ENCODE assay signal across 11 cellular contexts in the genomic region with DNA sequence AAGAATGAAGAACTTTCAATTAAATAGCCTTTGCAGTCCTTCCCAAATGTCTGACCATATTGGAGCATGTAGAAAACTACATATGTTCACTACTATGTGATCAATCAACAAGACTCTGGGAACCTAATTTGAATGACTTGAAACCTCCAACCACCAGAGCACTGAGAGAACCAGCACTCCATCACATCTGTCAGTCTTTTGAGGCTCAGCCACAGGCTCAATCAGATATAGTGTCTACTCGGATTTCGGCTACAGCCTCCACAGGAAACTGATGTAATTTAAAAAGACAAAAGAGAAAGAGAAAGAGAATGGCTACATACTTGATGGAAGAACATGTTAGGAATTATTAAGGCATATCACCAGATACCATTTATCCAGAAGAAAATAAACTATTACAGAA.
DNase-seq lines count a peak whose midpoint lies in the region; ATAC-seq, FAIRE-seq and TF ChIP-seq lines count a peak whose summit lies in the region.
"Had no signal": no experiment of that assay in that cellular context is flagged by ENCODE, and none has a peak within 500 bp of the region (broad histone marks: within the 10 kb centered on the region; RNA-seq: fewer than 3 reads in every experiment).

No MANE protein-coding gene starts in this region.

- peak overlapping the region; percentile 60 for H3K27ac Mint-ChIP-seq in CD4-positive, alpha-beta T cell
- no peak overlapping the region for H3K27ac Mint-ChIP-seq in progenitor cell of endocrine pancreas

- no peaks in the 10 kb centered on the region for H3K27me3 ChIP-seq in CD4-positive, alpha-beta T cell (ENCODE audit: control insufficient read depth, insufficient read depth, low read length)
- H3K27me3 ChIP-seq in SU-DHL-6 (ENCODE audit: low read length) = no peaks in the 10 kb centered on the region
- H3K27me3 ChIP-seq: body of pancreas, foreskin keratinocyte had no signal

- no peak for ATAC-seq in CD4-positive, alpha-beta T cell (ENCODE audit: poor library complexity)
- ATAC-seq in HG02981 (IDR thresholded peaks at IDR 0.05; ENCODE audit: unreplicated experiment) (peak; percentile 35), SK-N-SH treated with all-trans-retinoic acid at 6 μM for 48 hours (no peak)
- ATAC-seq: body of pancreas, foreskin keratinocyte had no signal

- peak overlapping the region; percentile 57 for H3K4me3 Mint-ChIP-seq in CD4-positive, alpha-beta T cell
- H3K4me3 Mint-ChIP-seq in progenitor cell of endocrine pancreas (ENCODE audit: low read depth) = no peak overlapping the region

- H4K20me1 ChIP-seq in SU-DHL-6 (ENCODE audit: low read depth, low read length) = no peaks in the 10 kb centered on the region

- H3K9me2 ChIP-seq in SU-DHL-6 (replicated peaks; ENCODE audit: insufficient read depth, low read length) = no peaks in the 10 kb centered on the region

- H3K36me3 Mint-ChIP-seq in CD4-positive, alpha-beta T cell (ENCODE audit: low read depth) = no peaks in the 10 kb centered on the region
- H3K36me3 Mint-ChIP-seq in progenitor cell of endocrine pancreas (ENCODE audit: insufficient read depth) = no peaks in the 10 kb centered on the region

- intact Hi-C loops in CD4-positive, alpha-beta T cell (cut with DNase I, micrococcal nuclease) = no loop called here

- H3K27me3 Mint-ChIP-seq in CD4-positive, alpha-beta T cell = no peaks in the 10 kb centered on the region
- peaks cover 4% of the 10 kb centered on the region for H3K27me3 Mint-ChIP-seq in progenitor cell of endocrine pancreas

- peaks cover 25% of the 10 kb centered on the region for H3F3A ChIP-seq in SU-DHL-6 (ENCODE audit: insufficient read depth)

- DNase-seq in CD4-positive, alpha-beta T cell = no peak
- DNase-seq in GM19239 (ENCODE audit: insufficient read length, low spot score) (no peak), progenitor cell of endocrine pancreas (ENCODE audit: low spot score, unreplicated experiment) (no peak), KBM-7 (no peak)
- no peak for DNase-seq in stimulated activated CD4-positive, alpha-beta T cell treated with anti-CD3 and anti-CD28 coated beads, Interleukin-2, amount 100 ng/mL, for 48 hours
- DNase-seq: body of pancreas, foreskin keratinocyte, T-helper 9 cell had no signal

- peak overlapping the region; percentile 7; the same call in 1 of the 2 replicates for H3K9ac ChIP-seq in SU-DHL-6 (ENCODE audit: low read length)

- in situ Hi-C loops in KBM-7 (cut with MboI; ENCODE audit: low pct_unique_long_range_greater_than_20kb, low sequenced_read_pairs) = no loop called here

- CTCF ChIA-PET in CD4-positive, alpha-beta T cell (lab: Charles Lee) = interaction anchor here (1.4 kb wide), 1 partner anchor 11 kb away, joined by 3 read pairs; no protein-coding TSS in a partner anchor

- POLR2A ChIA-PET in CD4-positive, alpha-beta T cell (lab: Charles Lee) = no interaction called here

- H3K36me3 ChIP-seq in SU-DHL-6 (ENCODE audit: low read length) = no peaks in the 10 kb centered on the region

- no peak overlapping the region for H2AFZ ChIP-seq in SU-DHL-6 (ENCODE audit: low read depth, low read length, severe bottlenecking)

- H3K4me3 ChIP-seq in SU-DHL-6 (ENCODE audit: insufficient read depth, low read length, poor library complexity, severe bottlenecking) = peak overlapping the region; percentile 27
- H3K4me3 ChIP-seq: body of pancreas had no signal

- H3K4me2 ChIP-seq in SU-DHL-6 (ENCODE audit: low read depth, low read length, poor library complexity, severe bottlenecking) = peak overlapping the region; percentile 61

- no peak overlapping the region for H3K27ac ChIP-seq in CD4-positive, alpha-beta T cell (ENCODE audit: low read depth, low read length)
- H3K27ac ChIP-seq in SU-DHL-6 (ENCODE audit: low read depth, low read length) = peak overlapping the region; percentile 54
- H3K27ac ChIP-seq: body of pancreas, foreskin keratinocyte had no signal

- no peak for TF ChIP-seq CTCF in CD4-positive, alpha-beta T cell (IDR thresholded peaks at IDR 0.05)
- TF ChIP-seq CTCF in SU-DHL-6 (IDR thresholded peaks at IDR 0.05; ENCODE audit: insufficient read depth, low read length, poor library complexity, severe bottlenecking) = no peak
- no peak for TF ChIP-seq CTCF in progenitor cell of endocrine pancreas (IDR thresholded peaks at IDR 0.05; ENCODE audit: unreplicated experiment)

- peak; percentile 81 for FAIRE-seq in GM19239 (lab: Jason Lieb, UNC)

- no peaks in the 10 kb centered on the region for H3K9me3 ChIP-seq in CD4-positive, alpha-beta T cell (ENCODE audit: control insufficient read depth, low read length)
- H3K9me3 ChIP-seq in SU-DHL-6 (ENCODE audit: insufficient read depth, low read length) = no peaks in the 10 kb centered on the region
- H3K9me3 ChIP-seq: body of pancreas had no signal

- peaks cover 52% of the 10 kb centered on the region for H3K4me1 Mint-ChIP-seq in CD4-positive, alpha-beta T cell (ENCODE audit: low read depth)
- peaks cover 1% of the 10 kb centered on the region for H3K4me1 Mint-ChIP-seq in progenitor cell of endocrine pancreas (ENCODE audit: low read depth)

- no peaks in the 10 kb centered on the region for H3K9me3 Mint-ChIP-seq in CD4-positive, alpha-beta T cell
- H3K9me3 Mint-ChIP-seq in progenitor cell of endocrine pancreas (ENCODE audit: low read depth) = no peaks in the 10 kb centered on the region

- no peaks in the 10 kb centered on the region for H3K79me2 ChIP-seq in SU-DHL-6 (ENCODE audit: insufficient read depth, low read length)

TF ChIP-seq in SK-N-SH treated with all-trans-retinoic acid at 6 μM for 48 hours, 23 proteins besides CTCF, POLR2A, EP300 and RAD21 (continues in another document):
- TF ChIP-seq SNAI2 (CRISPR knock-in tag; IDR thresholded peaks at IDR 0.05) = no peak
- TF ChIP-seq, protein P1, sequence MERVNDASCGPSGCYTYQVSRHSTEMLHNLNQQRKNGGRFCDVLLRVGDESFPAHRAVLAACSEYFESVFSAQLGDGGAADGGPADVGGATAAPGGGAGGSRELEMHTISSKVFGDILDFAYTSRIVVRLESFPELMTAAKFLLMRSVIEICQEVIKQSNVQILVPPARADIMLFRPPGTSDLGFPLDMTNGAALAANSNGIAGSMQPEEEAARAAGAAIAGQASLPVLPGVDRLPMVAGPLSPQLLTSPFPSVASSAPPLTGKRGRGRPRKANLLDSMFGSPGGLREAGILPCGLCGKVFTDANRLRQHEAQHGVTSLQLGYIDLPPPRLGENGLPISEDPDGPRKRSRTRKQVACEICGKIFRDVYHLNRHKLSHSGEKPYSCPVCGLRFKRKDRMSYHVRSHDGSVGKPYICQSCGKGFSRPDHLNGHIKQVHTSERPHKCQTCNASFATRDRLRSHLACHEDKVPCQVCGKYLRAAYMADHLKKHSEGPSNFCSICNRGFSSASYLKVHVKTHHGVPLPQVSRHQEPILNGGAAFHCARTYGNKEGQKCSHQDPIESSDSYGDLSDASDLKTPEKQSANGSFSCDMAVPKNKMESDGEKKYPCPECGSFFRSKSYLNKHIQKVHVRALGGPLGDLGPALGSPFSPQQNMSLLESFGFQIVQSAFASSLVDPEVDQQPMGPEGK (CRISPR knock-in tag; IDR thresholded peaks at IDR 0.05; ENCODE audit: borderline replicate concordance) = no peak
- TF ChIP-seq, protein P2, sequence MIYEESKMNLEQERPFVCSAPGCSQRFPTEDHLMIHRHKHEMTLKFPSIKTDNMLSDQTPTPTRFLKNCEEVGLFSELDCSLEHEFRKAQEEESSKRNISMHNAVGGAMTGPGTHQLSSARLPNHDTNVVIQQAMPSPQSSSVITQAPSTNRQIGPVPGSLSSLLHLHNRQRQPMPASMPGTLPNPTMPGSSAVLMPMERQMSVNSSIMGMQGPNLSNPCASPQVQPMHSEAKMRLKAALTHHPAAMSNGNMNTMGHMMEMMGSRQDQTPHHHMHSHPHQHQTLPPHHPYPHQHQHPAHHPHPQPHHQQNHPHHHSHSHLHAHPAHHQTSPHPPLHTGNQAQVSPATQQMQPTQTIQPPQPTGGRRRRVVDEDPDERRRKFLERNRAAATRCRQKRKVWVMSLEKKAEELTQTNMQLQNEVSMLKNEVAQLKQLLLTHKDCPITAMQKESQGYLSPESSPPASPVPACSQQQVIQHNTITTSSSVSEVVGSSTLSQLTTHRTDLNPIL (CRISPR knock-in tag; IDR thresholded peaks at IDR 0.05; ENCODE audit: low read depth) = no peak
- TF ChIP-seq TOX (CRISPR knock-in tag; IDR thresholded peaks at IDR 0.05; ENCODE audit: borderline replicate concordance) = no peak
- TF ChIP-seq CSDC2 (CRISPR knock-in tag; IDR thresholded peaks at IDR 0.05) = no peak
- no peak for TF ChIP-seq RARB (CRISPR knock-in tag; IDR thresholded peaks at IDR 0.05)
- TF ChIP-seq PPARA (CRISPR knock-in tag; IDR thresholded peaks at IDR 0.05; ENCODE audit: borderline replicate concordance) = no peak
- no peak for TF ChIP-seq ISL1 (CRISPR knock-in tag; IDR thresholded peaks at IDR 0.05)
- TF ChIP-seq, protein P3, sequence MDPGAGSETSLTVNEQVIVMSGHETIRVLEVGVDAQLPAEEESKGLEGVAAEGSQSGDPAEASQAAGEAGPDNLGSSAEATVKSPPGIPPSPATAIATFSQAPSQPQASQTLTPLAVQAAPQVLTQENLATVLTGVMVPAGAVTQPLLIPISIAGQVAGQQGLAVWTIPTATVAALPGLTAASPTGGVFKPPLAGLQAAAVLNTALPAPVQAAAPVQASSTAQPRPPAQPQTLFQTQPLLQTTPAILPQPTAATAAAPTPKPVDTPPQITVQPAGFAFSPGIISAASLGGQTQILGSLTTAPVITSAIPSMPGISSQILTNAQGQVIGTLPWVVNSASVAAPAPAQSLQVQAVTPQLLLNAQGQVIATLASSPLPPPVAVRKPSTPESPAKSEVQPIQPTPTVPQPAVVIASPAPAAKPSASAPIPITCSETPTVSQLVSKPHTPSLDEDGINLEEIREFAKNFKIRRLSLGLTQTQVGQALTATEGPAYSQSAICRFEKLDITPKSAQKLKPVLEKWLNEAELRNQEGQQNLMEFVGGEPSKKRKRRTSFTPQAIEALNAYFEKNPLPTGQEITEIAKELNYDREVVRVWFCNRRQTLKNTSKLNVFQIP (CRISPR knock-in tag; IDR thresholded peaks at IDR 0.05; ENCODE audit: borderline replicate concordance, low read depth) = no peak
- TF ChIP-seq ZC3H10 (CRISPR knock-in tag; IDR thresholded peaks at IDR 0.05) = no peak
- TF ChIP-seq, protein P4, sequence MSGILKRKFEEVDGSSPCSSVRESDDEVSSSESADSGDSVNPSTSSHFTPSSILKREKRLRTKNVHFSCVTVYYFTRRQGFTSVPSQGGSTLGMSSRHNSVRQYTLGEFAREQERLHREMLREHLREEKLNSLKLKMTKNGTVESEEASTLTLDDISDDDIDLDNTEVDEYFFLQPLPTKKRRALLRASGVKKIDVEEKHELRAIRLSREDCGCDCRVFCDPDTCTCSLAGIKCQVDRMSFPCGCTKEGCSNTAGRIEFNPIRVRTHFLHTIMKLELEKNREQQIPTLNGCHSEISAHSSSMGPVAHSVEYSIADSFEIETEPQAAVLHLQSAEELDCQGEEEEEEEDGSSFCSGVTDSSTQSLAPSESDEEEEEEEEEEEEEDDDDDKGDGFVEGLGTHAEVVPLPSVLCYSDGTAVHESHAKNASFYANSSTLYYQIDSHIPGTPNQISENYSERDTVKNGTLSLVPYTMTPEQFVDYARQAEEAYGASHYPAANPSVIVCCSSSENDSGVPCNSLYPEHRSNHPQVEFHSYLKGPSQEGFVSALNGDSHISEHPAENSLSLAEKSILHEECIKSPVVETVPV (CRISPR knock-in tag; IDR thresholded peaks at IDR 0.05) = no peak
- TF ChIP-seq ZNF565 (CRISPR knock-in tag; conservative IDR thresholded peaks at IDR 0.05; ENCODE audit: low read depth) = no peak
